ENCODE assay signal across 2 cellular contexts in the genomic region with DNA sequence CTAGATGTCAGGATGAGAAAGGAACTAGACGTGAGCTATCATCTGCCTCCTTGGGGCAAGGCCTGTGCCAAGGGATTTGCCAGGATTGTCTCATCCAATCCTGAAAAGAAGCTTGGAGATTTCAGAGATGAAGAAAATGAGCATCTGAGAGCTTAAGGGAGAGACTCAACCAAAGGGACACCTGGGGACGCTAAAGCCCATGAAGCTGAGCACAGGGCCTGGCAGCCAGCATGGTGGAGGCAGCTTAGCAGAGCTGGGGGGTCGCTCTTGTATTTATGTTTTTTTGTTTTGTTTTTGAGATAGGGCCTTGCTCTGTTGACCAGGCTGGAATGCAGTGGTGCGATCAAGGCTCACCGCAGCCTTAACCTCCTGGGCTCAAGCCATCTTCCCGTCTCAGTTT.
TF ChIP-seq lines count a peak whose summit lies in the region.

No MANE protein-coding gene starts in this region.

TF ChIP-seq in A549, 52 proteins besides CTCF, POLR2A, EP300 and RAD21:
- TF ChIP-seq ZFP36 (IDR thresholded peaks at IDR 0.05; ENCODE audit: borderline replicate concordance, partially characterized antibody) (peak; percentile 3), BHLHE40 (IDR thresholded peaks at IDR 0.05; ENCODE audit: low read depth, low read length) (no peak)
TF ChIP-seq in A549: peak in this region for 1.

TF ChIP-seq in K562, 482 proteins besides CTCF, POLR2A, EP300 and RAD21:
- peak; percentile 65 for TF ChIP-seq ZFP36 (IDR thresholded peaks at IDR 0.05; ENCODE audit: low read depth, low read length, partially characterized antibody)
- no peak for TF ChIP-seq CBX5 (IDR thresholded peaks at IDR 0.05; ENCODE audit: borderline replicate concordance, low read depth)
- no peak for TF ChIP-seq SMAD4 (CRISPR knock-in tag; conservative IDR thresholded peaks at IDR 0.05)
- no peak for TF ChIP-seq KLF16 (IDR thresholded peaks at IDR 0.05)
- no peak for TF ChIP-seq GABPB2 (CRISPR knock-in tag; conservative IDR thresholded peaks at IDR 0.05)
